ENCODE assay signal across 10 cellular contexts in the genomic region with DNA sequence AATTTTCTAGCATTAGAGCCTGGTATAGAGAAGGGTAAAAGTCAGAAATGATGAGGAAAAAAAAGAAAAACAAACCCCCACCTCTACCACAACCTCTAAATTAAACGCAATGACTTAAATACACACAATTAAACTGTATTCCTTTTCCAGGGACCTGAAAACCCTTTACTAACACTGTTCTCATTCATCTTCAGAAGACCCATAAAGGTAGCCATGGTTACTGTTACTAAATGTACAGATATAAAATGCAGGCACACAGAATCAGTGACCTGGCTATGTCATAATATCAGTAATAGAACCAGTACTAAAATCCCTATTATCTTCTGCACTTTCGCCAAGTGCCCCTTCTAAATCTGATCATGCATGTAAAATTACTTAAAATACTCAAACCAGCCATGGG. TPM values are rescaled to one million over a fixed set of nuclear protein-coding genes. Genes with fewer than 3 reads are reported as not detected.
A peak's percentile ranks its signal among the peaks of the same experiment; 100 is the strongest.
DNase-seq lines count a peak whose midpoint lies in the region; ATAC-seq and TF ChIP-seq lines count a peak whose summit lies in the region.
"Had no signal": no experiment of that assay in that cellular context is flagged by ENCODE, and none has a peak within 500 bp of the region (broad histone marks: within the 10 kb centered on the region; RNA-seq: fewer than 3 reads in every experiment).

No MANE protein-coding gene starts in this region.

- peaks cover 55% of the 10 kb centered on the region for H3K36me3 ChIP-seq in CD4-positive, CD25-positive, alpha-beta regulatory T cell (ENCODE audit: control insufficient read depth, insufficient read depth, low read length)
- peaks cover 16 to 59% (median 31%) of the 10 kb centered on the region in 3 donors for H3K36me3 ChIP-seq in esophagus squamous epithelium

- peaks cover 18 to 48% (median 33%) of the 10 kb centered on the region in 4 donors for H3K4me1 Mint-ChIP-seq in CD4-positive, CD25-positive, alpha-beta regulatory T cell
- H3K4me1 Mint-ChIP-seq in progenitor cell of endocrine pancreas (ENCODE audit: low read depth): peaks cover 19% of the 10 kb centered on the region

- peaks cover 36% of the 10 kb centered on the region for H3K4me1 ChIP-seq in CD4-positive, CD25-positive, alpha-beta regulatory T cell (ENCODE audit: control insufficient read depth, insufficient read depth, low read length, poor library complexity, severe bottlenecking)
- H3K4me1 ChIP-seq in esophagus squamous epithelium: peaks cover 16 to 59% (median 23%) of the 10 kb centered on the region in 3 donors

- TF ChIP-seq CTCF in LNCaP clone FGC (IDR thresholded peaks at IDR 0.05; ENCODE audit: control insufficient read depth, extremely low read depth, insufficient read depth): no peak
- TF ChIP-seq CTCF in esophagus squamous epithelium (IDR thresholded peaks at IDR 0.05): no peak
- TF ChIP-seq CTCF in progenitor cell of endocrine pancreas (IDR thresholded peaks at IDR 0.05; ENCODE audit: unreplicated experiment): no peak

- H3K27ac Mint-ChIP-seq in CD4-positive, CD25-positive, alpha-beta regulatory T cell: no peak overlapping the region
- H3K27ac Mint-ChIP-seq in progenitor cell of endocrine pancreas: peak overlapping the region; percentile 54

- peak overlapping the region; percentile 98 for H3K4me3 ChIP-seq in CD4-positive, CD25-positive, alpha-beta regulatory T cell (ENCODE audit: low read depth, low read length)
- H3K4me3 ChIP-seq in LNCaP clone FGC (ENCODE audit: low read depth, low read length) (peak overlapping the region; percentile 86), esophagus squamous epithelium (peak overlapping the region in 3 of 4 donors; percentile 83 to 99 (median 87))

- no peaks in the 10 kb centered on the region for H3K27me3 ChIP-seq in CD4-positive, CD25-positive, alpha-beta regulatory T cell (ENCODE audit: control insufficient read depth, insufficient read depth, low read length)
- H3K27me3 ChIP-seq in esophagus squamous epithelium: no peaks in the 10 kb centered on the region

- intact Hi-C loops in esophagus squamous epithelium (cut with DNase I): no loop called here

- no peak overlapping the region for H3K27ac ChIP-seq in CD4-positive, CD25-positive, alpha-beta regulatory T cell (ENCODE audit: insufficient read depth, low read length, poor library complexity, severe bottlenecking)
- H3K27ac ChIP-seq in esophagus squamous epithelium: peak overlapping the region in 3 of 4 donors; percentile 97 to 99 (median 97)

- no peaks in the 10 kb centered on the region for H3K9me3 ChIP-seq in CD4-positive, CD25-positive, alpha-beta regulatory T cell (ENCODE audit: control insufficient read depth in 2 of 2, low read length in 2 of 2)
- no peaks in the 10 kb centered on the region for H3K9me3 ChIP-seq in esophagus squamous epithelium

- H3K4me3 Mint-ChIP-seq in CD4-positive, CD25-positive, alpha-beta regulatory T cell: no peak overlapping the region
- H3K4me3 Mint-ChIP-seq in progenitor cell of endocrine pancreas (ENCODE audit: low read depth): no peak overlapping the region

- DNase-seq in CD4-positive, CD25-positive, alpha-beta regulatory T cell: no peak
- no peak for DNase-seq in LNCaP clone FGC (ENCODE audit: low read depth)
- no peak for DNase-seq in esophagus squamous epithelium (lab: John Stamatoyannopoulos, UW)
- DNase-seq in progenitor cell of endocrine pancreas (ENCODE audit: low spot score, unreplicated experiment): no peak
- DNase-seq in SHP77 (lab: John Stamatoyannopoulos, UW): no peak
- DNase-seq: left colon, NCI-H510A had no signal

- peaks cover 32% of the 10 kb centered on the region for H3K36me3 Mint-ChIP-seq in CD4-positive, CD25-positive, alpha-beta regulatory T cell
- H3K36me3 Mint-ChIP-seq in progenitor cell of endocrine pancreas (ENCODE audit: insufficient read depth): peaks cover 13% of the 10 kb centered on the region

- TF ChIP-seq POLR2A in esophagus squamous epithelium (IDR thresholded peaks at IDR 0.05): no peak

- no peaks in the 10 kb centered on the region for H3K9me3 Mint-ChIP-seq in CD4-positive, CD25-positive, alpha-beta regulatory T cell
- no peaks in the 10 kb centered on the region for H3K9me3 Mint-ChIP-seq in progenitor cell of endocrine pancreas (ENCODE audit: low read depth)

- WGBS in esophagus squamous epithelium, 2 donors: 79 to 83% methylated on average over 2 of the region's 2 CpGs

- no peak for ATAC-seq in CD4-positive, CD25-positive, alpha-beta regulatory T cell (ENCODE audit: low read depth in 2 of 2)
- ATAC-seq in HG03196 (IDR thresholded peaks at IDR 0.05; ENCODE audit: unreplicated experiment): no peak
- ATAC-seq in HG03354 (IDR thresholded peaks at IDR 0.05; ENCODE audit: poor library complexity, severe bottlenecking, unreplicated experiment): no peak
- no peak for ATAC-seq in GM21367 (IDR thresholded peaks at IDR 0.05; ENCODE audit: unreplicated experiment)
- ATAC-seq: left colon had no signal

- no peaks in the 10 kb centered on the region for H3K27me3 Mint-ChIP-seq in CD4-positive, CD25-positive, alpha-beta regulatory T cell
- no peaks in the 10 kb centered on the region for H3K27me3 Mint-ChIP-seq in progenitor cell of endocrine pancreas

RNA-seq across cellular contexts. Expression of a gene that starts 1.4 kb away (rescaled TPM):
- 340 TPM for total RNA-seq in CD4-positive, CD25-positive, alpha-beta regulatory T cell
- polyA plus RNA-seq in CD4-positive, CD25-positive, alpha-beta regulatory T cell: 10 to 100 TPM in 1 of 4 donors, 1 to 10 TPM in 3; 6.8 to 10.1 (median 7.4) TPM
- total RNA-seq in esophagus squamous epithelium (100 to 1,000 TPM in 1 of 4 donors, 10 to 100 TPM in 3; 51.4 to 107 (median 83.0) TPM), progenitor cell of endocrine pancreas (439 and 458 TPM in 2 replicates)

RNA-seq across cellular contexts. Expression of a gene that starts 1.8 kb away (rescaled TPM):
- 13.6 TPM for total RNA-seq in CD4-positive, CD25-positive, alpha-beta regulatory T cell
- polyA plus RNA-seq in CD4-positive, CD25-positive, alpha-beta regulatory T cell: 100 to 1,000 TPM; 131 to 187 (median 156) TPM
- total RNA-seq in esophagus squamous epithelium: 10 to 100 TPM; 17.5 to 42.0 (median 31.0) TPM
- 42.2 and 45.8 TPM in 2 replicates for total RNA-seq in progenitor cell of endocrine pancreas

RNA-seq across cellular contexts. Expression of a gene that starts 11.3 kb away (rescaled TPM):
- not detected for total RNA-seq in CD4-positive, CD25-positive, alpha-beta regulatory T cell
- under 1 TPM in 1 of 4 donors, not detected in 3; 0.23 TPM for polyA plus RNA-seq in CD4-positive, CD25-positive, alpha-beta regulatory T cell
- total RNA-seq in esophagus squamous epithelium (under 1 TPM in 1 of 4 donors, not detected in 3; 0.38 TPM), progenitor cell of endocrine pancreas (not detected in 2 replicates)
- total RNA-seq: left colon had no signal

RNA-seq across cellular contexts. Expression of a gene that starts 25.5 kb away (rescaled TPM):
- not detected for total RNA-seq in CD4-positive, CD25-positive, alpha-beta regulatory T cell
- under 1 TPM in 3 of 4 donors, not detected in 1; 0.14 to 0.29 (median 0.24) TPM for polyA plus RNA-seq in CD4-positive, CD25-positive, alpha-beta regulatory T cell
- total RNA-seq in esophagus squamous epithelium: not detected
- total RNA-seq in progenitor cell of endocrine pancreas: not detected in 2 replicates
- total RNA-seq: left colon had no signal

RNA-seq across cellular contexts. Expression of a gene that starts 36.2 kb away (rescaled TPM):
- total RNA-seq in CD4-positive, CD25-positive, alpha-beta regulatory T cell: 2.9 TPM
- under 1 TPM; 0.17 to 0.79 (median 0.25) TPM for polyA plus RNA-seq in CD4-positive, CD25-positive, alpha-beta regulatory T cell
- 1 to 10 TPM; 3.4 to 6.7 (median 4.8) TPM for total RNA-seq in esophagus squamous epithelium
- total RNA-seq in progenitor cell of endocrine pancreas: 23.7 and 25.1 TPM in 2 replicates
